ENCODE assay signal across 21 cellular contexts in genomic region chr16:86291491-86291890, GRCh38.
DNase-seq lines count a peak whose midpoint lies in the region; ATAC-seq and TF ChIP-seq lines count a peak whose summit lies in the region.
"Had no signal": no experiment of that assay in that cellular context is flagged by ENCODE, and none has a peak within 500 bp of the region (broad histone marks: within the 10 kb centered on the region; RNA-seq: fewer than 3 reads in every experiment).

No MANE protein-coding gene starts in this region.

- H2BK15ac ChIP-seq in IMR-90 (ENCODE audit: low read depth, low read length): 0 out of 3 replicates have a peak overlapping the region, but pooled peaks have one; percentile 73
- H2BK15ac ChIP-seq in mesenchymal stem cell (ENCODE audit: low read depth, poor library complexity, severe bottlenecking): no peak overlapping the region
- no peak overlapping the region for H2BK15ac ChIP-seq in neuronal stem cell (ENCODE audit: low read length)

- peak overlapping the region; percentile 33 for H2AK9ac ChIP-seq in IMR-90 (replicated peaks; ENCODE audit: low read depth, low read length, poor library complexity)

- H4K8ac ChIP-seq in IMR-90 (ENCODE audit: low read depth in 2 of 2, low read length in 2 of 2) (peak overlapping the region in 1 of 2 experiments; percentile 19; a peak in 1 of 4 replicates), mesenchymal stem cell (ENCODE audit: low read length) (peak overlapping the region; percentile 7), neuronal stem cell (ENCODE audit: low read depth, low read length) (no peak overlapping the region)

- H3K56ac ChIP-seq in IMR-90 (ENCODE audit: extremely low read depth, insufficient read depth, low read length): no peak overlapping the region

- intact Hi-C loops in IMR-90 (cut with micrococcal nuclease): no loop called here

- H3K4me2 ChIP-seq in IMR-90 (ENCODE audit: low read depth, low read length) (no peak overlapping the region), mesenchymal stem cell (ENCODE audit: low read length, poor library complexity, severe bottlenecking) (no peak overlapping the region), neuronal stem cell (ENCODE audit: insufficient read depth, low read length, poor library complexity, severe bottlenecking) (no peak overlapping the region), MM.1S (ENCODE audit: low read depth, low read length) (no peak overlapping the region)
- H3K4me2 ChIP-seq: A549; BLaER1 treated with 17β-estradiol and CSF1 and Interleukin-3, amounts not matched to agents 10 nM and 100 nM had no signal

- H2BK120ac ChIP-seq in IMR-90 (ENCODE audit: low read depth, low read length) (peak overlapping the region; percentile 90), mesenchymal stem cell (ENCODE audit: low read depth, low read length) (peak overlapping the region; percentile 73), neuronal stem cell (ENCODE audit: low read depth, low read length) (no peak overlapping the region)

- H2BK20ac ChIP-seq in IMR-90 (ENCODE audit: low read depth, low read length): peak overlapping the region; percentile 46

- peaks cover 6% of the 10 kb centered on the region for H3K27me3 ChIP-seq in IMR-90 (ENCODE audit: control insufficient read depth, insufficient read depth, low read length)
- H3K27me3 ChIP-seq in mesenchymal stem cell (ENCODE audit: control insufficient read depth in 1 of 2, insufficient read depth in 1 of 2, low read length in 2 of 2): peaks cover 66 to 100% of the 10 kb centered on the region in 2 experiments
- peaks cover 26 to 86% (median 52%) of the 10 kb centered on the region in 3 experiments for H3K27me3 ChIP-seq in neuronal stem cell (ENCODE audit: control insufficient read depth in 3 of 3, insufficient read depth in 3 of 3, low read depth in 1 of 3, low read length in 3 of 3)
- H3K27me3 ChIP-seq in MM.1S (replicated peaks; ENCODE audit: insufficient read depth, low read length): peaks cover 65% of the 10 kb centered on the region
- H3K27me3 ChIP-seq in brain microvascular endothelial cell (replicated peaks): peaks cover 74% of the 10 kb centered on the region

- CTCF ChIA-PET in IMR-90 (lab: Yijun Ruan, JAX): no interaction called here

- H2BK12ac ChIP-seq in mesenchymal stem cell (ENCODE audit: low read length in 2 of 2) (peak overlapping the region; percentile 69 to 71), neuronal stem cell (ENCODE audit: low read length) (no peak overlapping the region)

- H4K20me1 ChIP-seq in IMR-90 (ENCODE audit: insufficient read depth, low read length) (no peaks in the 10 kb centered on the region), MM.1S (ENCODE audit: insufficient read depth, low read length) (no peaks in the 10 kb centered on the region)

- in situ Hi-C loops in IMR-90 (cut with MboI; ENCODE audit: low sequenced_read_pairs) (loop anchor here (10.0 kb wide), 1 partner anchor 67 kb away; no protein-coding TSS in a partner anchor), brain microvascular endothelial cell (cut with HindIII; ENCODE audit: low pct_ligation_motif_present, low sequenced_read_pairs) (no loop called here)

- H2AFZ ChIP-seq in IMR-90 (replicated peaks; ENCODE audit: low read length, poor library complexity) (no peak overlapping the region), mesenchymal stem cell (ENCODE audit: low read depth, low read length) (no peak overlapping the region), neuronal stem cell (ENCODE audit: low read length) (no peak overlapping the region), MM.1S (ENCODE audit: low read length) (no peak overlapping the region)
- H2AFZ ChIP-seq: GM23248 had no signal

- H3K9ac ChIP-seq in IMR-90 (ENCODE audit: low read depth, low read length) (no peak overlapping the region), mesenchymal stem cell (ENCODE audit: low read length) (no peak overlapping the region), neuronal stem cell (ENCODE audit: low read depth, low read length, poor library complexity) (no peak overlapping the region), MM.1S (ENCODE audit: low read length) (no peak overlapping the region)
- H3K9ac ChIP-seq: BLaER1 treated with 17β-estradiol and CSF1 and Interleukin-3, amounts not matched to agents 10 nM and 100 nM; GM23248 had no signal

- no peak overlapping the region for H3K18ac ChIP-seq in IMR-90 (ENCODE audit: low read depth, low read length)
- H3K18ac ChIP-seq in mesenchymal stem cell (ENCODE audit: low read depth in 1 of 2, low read length in 2 of 2): peak overlapping the region; percentile 46 to 71
- peak overlapping the region; percentile 28 for H3K18ac ChIP-seq in neuronal stem cell (ENCODE audit: low read length)

- POLR2A ChIA-PET in IMR-90 (lab: Charles Lee; ENCODE audit: unreplicated experiment): no interaction called here

- no peaks in the 10 kb centered on the region for H3K36me3 ChIP-seq in IMR-90 (ENCODE audit: control insufficient read depth, insufficient read depth, low read length)
- H3K36me3 ChIP-seq in mesenchymal stem cell (ENCODE audit: control insufficient read depth in 1 of 2, insufficient read depth in 2 of 2, low read depth in 1 of 2, low read length in 2 of 2): no peaks in the 10 kb centered on the region
- no peaks in the 10 kb centered on the region for H3K36me3 ChIP-seq in neuronal stem cell (replicated peaks in 1 of 2; ENCODE audit: control insufficient read depth in 2 of 2, insufficient read depth in 2 of 2, low read length in 2 of 2)
- H3K36me3 ChIP-seq in MM.1S (replicated peaks; ENCODE audit: insufficient read depth, low read length): no peaks in the 10 kb centered on the region
- H3K36me3 ChIP-seq in brain microvascular endothelial cell (replicated peaks): no peaks in the 10 kb centered on the region
- H3K36me3 ChIP-seq: BE2C; BLaER1 treated with 17β-estradiol and CSF1 and Interleukin-3, amounts not matched to agents 10 nM and 100 nM had no signal

- no peak for TF ChIP-seq RAD21 in IMR-90 (IDR thresholded peaks at IDR 0.05; ENCODE audit: low read length)

- no peaks in the 10 kb centered on the region for H3K9me2 ChIP-seq in MM.1S (replicated peaks; ENCODE audit: insufficient read depth, low read length)

- no peak for ATAC-seq in IMR-90 (ENCODE audit: low read depth)
- ATAC-seq: A549, GM12878 had no signal

- H3K14ac ChIP-seq in IMR-90 (replicated peaks; ENCODE audit: low read depth, low read length) (no peak overlapping the region), mesenchymal stem cell (ENCODE audit: low read length in 2 of 2) (peak overlapping the region in 1 of 2 experiments; percentile 9), neuronal stem cell (ENCODE audit: low read length) (no peak overlapping the region)

- H3K4me3 ChIP-seq in IMR-90 (ENCODE audit: insufficient read depth, low read depth, low read length) (no peak overlapping the region), mesenchymal stem cell (ENCODE audit: insufficient read depth in 1 of 2, low read depth in 1 of 2, low read length in 2 of 2) (no peak overlapping the region), neuronal stem cell (ENCODE audit: low read length in 2 of 2) (no peak overlapping the region), MM.1S (ENCODE audit: low read length) (no peak overlapping the region), brain microvascular endothelial cell (ENCODE audit: low read depth, low read length) (no peak overlapping the region)
- H3K4me3 ChIP-seq: A549; BLaER1 treated with 17β-estradiol and CSF1 and Interleukin-3, amounts not matched to agents 10 nM and 100 nM; GM12878; GM23248 had no signal

- H3K9me3 ChIP-seq in IMR-90 (ENCODE audit: control insufficient read depth, insufficient read depth, low read length): no peaks in the 10 kb centered on the region
- H3K9me3 ChIP-seq in mesenchymal stem cell (ENCODE audit: control insufficient read depth, low read length): no peaks in the 10 kb centered on the region
- peaks cover 0 to 2% of the 10 kb centered on the region in 2 donors for H3K9me3 ChIP-seq in neuronal stem cell (replicated peaks in 1 of 2; ENCODE audit: control insufficient read depth in 2 of 2, insufficient read depth in 1 of 2, low read depth in 1 of 2, low read length in 2 of 2)
- H3K9me3 ChIP-seq in MM.1S (replicated peaks; ENCODE audit: insufficient read depth, low read length): no peaks in the 10 kb centered on the region
- H3K9me3 ChIP-seq: A549; BE2C; BLaER1 treated with 17β-estradiol and CSF1 and Interleukin-3, amounts not matched to agents 10 nM and 100 nM had no signal

- no peaks in the 10 kb centered on the region for H3K79me2 ChIP-seq in MM.1S (ENCODE audit: low read length)

- H4K91ac ChIP-seq in IMR-90 (ENCODE audit: insufficient read depth, low read depth, low read length) (peak overlapping the region; percentile 57), mesenchymal stem cell (ENCODE audit: low read length) (peak overlapping the region; percentile 55), neuronal stem cell (ENCODE audit: low read depth, low read length, poor library complexity) (no peak overlapping the region)

- H3F3A ChIP-seq in MM.1S (ENCODE audit: insufficient read depth, low read length): no peaks in the 10 kb centered on the region

- H3K79me1 ChIP-seq in IMR-90 (ENCODE audit: low read depth in 1 of 2, low read length in 2 of 2) (peaks cover 5 to 36% of the 10 kb centered on the region in 2 experiments; a peak in 3 of 4 replicates), mesenchymal stem cell (replicated peaks; ENCODE audit: low read length, poor library complexity, severe bottlenecking) (no peaks in the 10 kb centered on the region), neuronal stem cell (ENCODE audit: low read depth, low read length) (no peaks in the 10 kb centered on the region)

- H3K27ac ChIP-seq in IMR-90 (ENCODE audit: insufficient read depth, low read length) (no peak overlapping the region), mesenchymal stem cell (ENCODE audit: low read length, poor library complexity, severe bottlenecking) (no peak overlapping the region), neuronal stem cell (replicated peaks; ENCODE audit: low read length) (no peak overlapping the region), MM.1S (ENCODE audit: low read length) (no peak overlapping the region), brain microvascular endothelial cell (no peak overlapping the region)
- H3K27ac ChIP-seq: A549; BLaER1 treated with 17β-estradiol and CSF1 and Interleukin-3, amounts not matched to agents 10 nM and 100 nM; GM23248 had no signal

- H3K4ac ChIP-seq in IMR-90 (ENCODE audit: low read depth, low read length): peak overlapping the region; percentile 50; the same call in 1 of the 2 replicates
- peak overlapping the region; percentile 5 to 20 for H3K4ac ChIP-seq in mesenchymal stem cell (ENCODE audit: low read depth in 1 of 2, low read length in 2 of 2)
- H3K4ac ChIP-seq in neuronal stem cell (ENCODE audit: low read length): no peak overlapping the region

- H3K4me1 ChIP-seq in IMR-90 (ENCODE audit: control insufficient read depth, insufficient read depth, low read length) (peaks cover 25% of the 10 kb centered on the region), mesenchymal stem cell (ENCODE audit: control insufficient read depth, insufficient read depth, low read depth, low read length) (no peaks in the 10 kb centered on the region), neuronal stem cell (ENCODE audit: control insufficient read depth in 2 of 2, insufficient read depth in 1 of 2, low read depth in 1 of 2, low read length in 2 of 2) (peaks cover 0 to 2% of the 10 kb centered on the region in 2 donors), MM.1S (ENCODE audit: low read length) (no peaks in the 10 kb centered on the region)
- H3K4me1 ChIP-seq: A549; BE2C; BLaER1 treated with 17β-estradiol and CSF1 and Interleukin-3, amounts not matched to agents 10 nM and 100 nM had no signal

- TF ChIP-seq CTCF in IMR-90 (conservative IDR thresholded peaks at IDR 0.05; ENCODE audit: low read depth, low read length) (no peak), MM.1S (IDR thresholded peaks at IDR 0.05; ENCODE audit: low read length) (no peak), brain microvascular endothelial cell (IDR thresholded peaks at IDR 0.05; ENCODE audit: low read depth, low read length, missing control alignments) (no peak)

- WGBS in IMR-90 (ENCODE audit: extremely low coverage in 2 of 2, insufficient read length in 1 of 2), 2 experiments: 92% methylated on average over 5 of the region's 7 CpGs; no CpG with 5 or more reads in 1 of the 2 experiments
- 89% methylated on average over 7 of the region's 7 CpGs for WGBS in mesenchymal stem cell
- WGBS in neuronal stem cell (ENCODE audit: extremely low coverage in 2 of 2, insufficient read length in 2 of 2, insufficient replicate concordance in 1 of 2), 2 donors: no CpG with 5 or more reads among the region's 7 CpGs

- peak overlapping the region; percentile 76 for H2AK5ac ChIP-seq in IMR-90 (ENCODE audit: low read depth, low read length)
- H2AK5ac ChIP-seq in mesenchymal stem cell (ENCODE audit: low read length, severe bottlenecking): no peak overlapping the region
- H2AK5ac ChIP-seq in neuronal stem cell (ENCODE audit: low read depth, low read length): no peak overlapping the region

- no peak for TF ChIP-seq POLR2A in IMR-90 (IDR thresholded peaks at IDR 0.05; ENCODE audit: low read depth, low read length)

- dilution Hi-C loops in IMR-90 (cut with HindIII; ENCODE audit: low sequenced_read_pairs, unreplicated experiment): no loop called here

- no peak overlapping the region for H2BK5ac ChIP-seq in IMR-90 (ENCODE audit: low read depth, low read length, poor library complexity, severe bottlenecking)
- H2BK5ac ChIP-seq in mesenchymal stem cell (ENCODE audit: low read depth, low read length, poor library complexity, severe bottlenecking): no peak overlapping the region
- H2BK5ac ChIP-seq in neuronal stem cell (ENCODE audit: low read length): no peak overlapping the region

- no TSS peak for BruUV-seq in IMR-90 (replicated peaks; lab: Mats Ljungman, UMichigan)

- H3K23ac ChIP-seq in IMR-90 (ENCODE audit: low read depth, low read length): no peak overlapping the region
- peak overlapping the region in 1 of 2 experiments; percentile 48 for H3K23ac ChIP-seq in mesenchymal stem cell (ENCODE audit: low read length in 2 of 2)
- H3K23ac ChIP-seq in neuronal stem cell (ENCODE audit: low read depth, low read length, poor library complexity): no peak overlapping the region

- DNase-seq in IMR-90: no peak
- no peak for DNase-seq in mesenchymal stem cell
- no peak for DNase-seq in neuronal stem cell (ENCODE audit: low spot score)
- no peak for DNase-seq in NCI-H82 treated with DMSO at 0.1 percent for 48 hours (lab: John Stamatoyannopoulos, UW; ENCODE audit: unreplicated experiment)
- DNase-seq in MM.1S: no peak
- no peak for DNase-seq in brain microvascular endothelial cell
- DNase-seq: 8988T; ACHN; AML-193; BE2C; CD4-positive, alpha-beta T cell; CD8-positive, alpha-beta memory T cell; DMS 273 treated with DMSO at 0.1 percent for 48 hours; DMS79; EL; GDM1; GM23248; H9 had no signal

- H4K5ac ChIP-seq in IMR-90 (ENCODE audit: low read depth, low read length): no peak overlapping the region

- H3K9me1 ChIP-seq in IMR-90 (ENCODE audit: insufficient read depth, low read length): peaks cover 27% of the 10 kb centered on the region
